22 cellular contexts compared by ENCODE assay signal in genomic region chr7:101208794-101209193, GRCh38. TPM values are rescaled to one million over a fixed set of nuclear protein-coding genes. Genes with fewer than 3 reads are reported as not detected.
"Had no signal": no experiment of that assay in that cellular context is flagged by ENCODE, and none has a peak within 500 bp of the region (broad histone marks: within the 10 kb centered on the region; RNA-seq: fewer than 3 reads in every experiment).

No MANE protein-coding gene starts in this region.

- H3K27ac Mint-ChIP-seq: T-cell had no signal

- H3K27ac ChIP-seq: KMS-11 had no signal

- DNase-seq: Kasumi-1, MM.1S, NCI-H1092 treated with DMSO at 0.1 percent for 48 hours, NCI-H1436, NCI-H187, NCI-H2029, NCI-H2081 treated with DMSO at 0.1 percent for 48 hours, NCI-H2171, NCI-H226, NCI-H446, NCI-H510A, NCI-H524 treated with DMSO at 0.1 percent for 48 hours, NCI-H69, NCI-H774, RPMI8226, SHP77, SK-N-SH, SW 1271, T-cell had no signal

- H3K9me3 Mint-ChIP-seq: T-cell had no signal

- H3K4me3 Mint-ChIP-seq: T-cell had no signal

- H3K9me3 ChIP-seq: SK-N-SH had no signal

RNA-seq across cellular contexts. Expression of gene MOGAT3, which starts 8.0 kb away (rescaled TPM):
- total RNA-seq: M059J, SK-MEL-5, T-cell had no signal

RNA-seq across cellular contexts. Expression of gene NAT16, which starts 28.7 kb away (rescaled TPM):
- total RNA-seq: T-cell had no signal
